Comparison of ENCODE assay signal across 1 cellular context in the genomic region with DNA sequence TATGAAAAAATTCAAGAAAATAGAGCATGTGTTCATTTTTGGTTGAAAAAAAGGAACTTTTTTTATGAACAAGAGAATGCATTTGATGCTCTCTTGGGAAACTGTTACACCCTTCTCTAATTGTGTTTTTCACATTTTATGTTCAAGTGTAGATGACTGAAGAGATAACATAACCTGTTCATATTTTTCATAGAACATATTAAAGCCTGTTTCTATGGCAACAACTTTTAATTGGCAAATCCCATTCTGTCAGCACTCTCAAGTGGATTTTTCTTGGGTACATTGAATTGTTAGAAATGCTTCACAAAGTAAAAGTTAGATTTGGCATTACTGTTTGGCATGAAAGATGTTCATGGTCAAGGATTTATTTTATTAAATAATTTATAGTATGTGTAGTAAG.
TF ChIP-seq lines count a peak whose summit lies in the region.

No MANE protein-coding gene starts in this region.

TF ChIP-seq in SK-N-SH, 30 proteins besides CTCF, POLR2A, EP300 and RAD21 (continued from another document):
- no peak for TF ChIP-seq USF2 (IDR thresholded peaks at IDR 0.05; ENCODE audit: borderline replicate concordance, low read depth, low read length)
